In the genomic region with DNA sequence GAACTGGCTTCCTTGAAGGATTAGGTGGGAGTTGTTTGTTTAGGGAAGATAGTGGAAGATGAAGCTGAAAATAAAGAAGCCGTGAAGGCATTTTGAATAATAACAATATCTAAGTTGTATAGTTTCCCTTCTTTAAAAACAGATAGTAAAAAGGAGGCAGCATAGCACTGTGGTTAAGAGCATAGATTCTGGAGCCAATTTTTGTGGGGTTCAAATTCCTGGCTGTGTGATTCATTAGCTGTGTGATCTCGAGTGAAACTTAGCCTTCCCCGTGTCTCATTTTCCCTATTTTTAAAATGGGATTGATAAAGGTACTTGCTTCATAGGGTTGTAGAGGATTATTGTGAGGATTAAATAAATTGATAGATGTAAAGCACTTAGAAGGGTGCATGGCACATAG, we compare ENCODE assay signal across 13 cellular contexts.
"Had no signal": no experiment of that assay in that cellular context is flagged by ENCODE, and none has a peak within 500 bp of the region (broad histone marks: within the 10 kb centered on the region; RNA-seq: fewer than 3 reads in every experiment).

No MANE protein-coding gene starts in this region.

- DNase-seq: activated CD4-positive, alpha-beta memory T cell treated with anti-CD3 and anti-CD28 coated beads, Interleukin-2, amount 10 ng/mL, durations not matched to agents 7 days and 5 days; activated CD4-positive, alpha-beta T cell treated with anti-CD3 and anti-CD28 coated beads for 36 hours; activated naive CD8-positive, alpha-beta T cell treated with anti-CD3 and anti-CD28 coated beads, Interleukin-2, amount 10 ng/mL, durations not matched to agents 7 days and 5 days; activated T-cell treated with anti-CD3 and anti-CD28 coated beads, Interleukin-2, amount 50 U/mL, for 72 hours; effector CD8-positive, alpha-beta T cell; glutamatergic neuron; immature natural killer cell; T-helper 9 cell; thyroid gland; uterus had no signal

- H3K4me1 ChIP-seq: ascending aorta, parathyroid adenoma, thyroid gland, uterus had no signal

- H3K9ac ChIP-seq: parathyroid adenoma had no signal

- H2AFZ ChIP-seq: parathyroid adenoma had no signal

- H3K4me3 ChIP-seq: ascending aorta, coronary artery, thyroid gland, uterus had no signal

- H3K27ac ChIP-seq: ascending aorta, coronary artery, parathyroid adenoma, thyroid gland, uterus had no signal

- H3K9me3 ChIP-seq: ascending aorta, thyroid gland, uterus had no signal

- H3K79me2 ChIP-seq: parathyroid adenoma had no signal

- H3K36me3 ChIP-seq: ascending aorta, thyroid gland, uterus had no signal

- ATAC-seq: activated CD4-positive, alpha-beta T cell treated with anti-CD3 and anti-CD28 coated beads for 36 hours; activated T-cell treated with anti-CD3 and anti-CD28 coated beads, Interleukin-2, amount 50 U/mL, for 72 hours had no signal

- H3K27me3 ChIP-seq: ascending aorta, thyroid gland, uterus had no signal
